8 cellular contexts compared by ENCODE assay signal in the genomic region with DNA sequence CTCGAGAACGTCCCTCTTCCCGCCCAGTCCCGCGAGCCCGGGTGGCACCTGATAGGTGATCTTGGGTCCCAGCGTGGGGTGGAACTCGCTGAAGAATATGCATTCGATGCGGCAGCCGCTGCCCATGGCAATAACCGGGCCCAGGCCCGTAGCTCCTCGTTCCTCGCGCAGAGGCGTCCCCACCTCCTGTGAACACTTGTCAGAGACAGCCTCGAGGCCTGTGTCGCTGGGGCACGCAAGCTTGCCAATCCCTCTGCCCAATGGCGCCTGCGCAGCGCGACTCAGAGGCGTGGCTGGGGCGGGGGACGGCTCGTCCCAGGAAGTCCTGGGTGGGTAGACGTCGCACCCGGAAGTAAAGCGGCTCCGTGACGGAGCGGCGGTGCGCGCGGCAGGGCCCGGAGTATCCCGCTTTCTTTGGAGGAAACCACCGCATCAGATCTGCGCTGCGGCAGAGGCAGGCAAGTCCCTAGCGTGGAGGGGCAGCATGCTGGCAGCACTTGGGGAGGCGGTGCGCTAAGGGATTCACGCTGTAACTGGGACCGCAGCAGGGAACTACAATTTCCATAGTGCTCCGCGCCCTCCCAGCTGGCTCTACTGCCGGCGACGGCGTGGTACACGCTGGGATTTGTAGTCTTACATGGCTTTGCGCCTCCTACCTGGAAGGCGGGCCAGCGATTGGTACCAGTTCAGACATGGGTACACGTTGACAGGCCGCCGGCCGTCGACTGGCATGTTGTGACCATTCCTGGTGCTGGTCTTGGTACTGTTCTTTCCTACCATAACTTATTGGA. TPM values are rescaled to one million over a fixed set of nuclear protein-coding genes. Genes with fewer than 3 reads are reported as not detected.
DNase-seq lines count a peak whose midpoint lies in the region; TF ChIP-seq lines count a peak whose summit lies in the region.

A gene with protein sequence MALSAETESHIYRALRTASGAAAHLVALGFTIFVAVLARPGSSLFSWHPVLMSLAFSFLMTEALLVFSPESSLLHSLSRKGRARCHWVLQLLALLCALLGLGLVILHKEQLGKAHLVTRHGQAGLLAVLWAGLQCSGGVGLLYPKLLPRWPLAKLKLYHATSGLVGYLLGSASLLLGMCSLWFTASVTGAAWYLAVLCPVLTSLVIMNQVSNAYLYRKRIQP (plus strand): TSS at position 336 of the 791 bp plus-strand sequence. CDS start 572 bp downstream, outside the sequence.
A gene (minus strand): TSS at position 249 of the 791 bp plus-strand sequence. CDS start 123 bp downstream, at position 126.

- POLR2A ChIA-PET in activated CD8-positive, alpha-beta memory T cell treated with anti-CD3 and anti-CD28 coated beads for 36 hours (lab: Charles Lee): interaction anchor here (0.5 to 4.1 kb wide), 13 partner anchors 8 to 410 kb away, joined by 3 to 28 read pairs (median 5); a partner anchor contains a TSS

- TF ChIP-seq CTCF in GM20000 (IDR thresholded peaks at IDR 0.05; ENCODE audit: extremely low read depth, missing control alignments): no peak

- CTCF ChIA-PET in activated CD8-positive, alpha-beta memory T cell treated with anti-CD3 and anti-CD28 coated beads for 36 hours (lab: Charles Lee): interaction anchor here (1.1 to 5.1 kb wide), 5 partner anchors 9 to 192 kb away, joined by 3 to 35 read pairs (median 8); a partner anchor contains a TSS

- DNase-seq in COLO668 (lab: John Stamatoyannopoulos, UW; ENCODE audit: unreplicated experiment): peak; percentile 90
- peak; percentile 95 for DNase-seq in GM20000 (ENCODE audit: low spot score)
- DNase-seq in HT1080 (ENCODE audit: low read depth): peak; percentile 94
- peak; percentile 91 to 94 for DNase-seq in NOMO-1 (lab: John Stamatoyannopoulos, UW; ENCODE audit: unreplicated experiment in 2 of 2)
- peak; percentile 98 for DNase-seq in effector CD8-positive, alpha-beta T cell (lab: John Stamatoyannopoulos, UW)
- peak; percentile 92 to 96 for DNase-seq in lung microvascular endothelial cell (ENCODE audit: low read depth in 2 of 2)
- DNase-seq in stimulated activated CD4-positive, alpha-beta T cell treated with anti-CD3 and anti-CD28 coated beads, TNF-alpha, amount 100 ng/mL, for 4 hours (ENCODE audit: low read depth in 3 of 3): peak; percentile 98 to 99 (median 99)

RNA-seq across cellular contexts. Expression of the first gene that starts in this region (rescaled TPM):
- 63.2 and 69.0 TPM in 2 replicates for total RNA-seq in HT1080 (2014; rRNA removed; shearing (Covaris generic))
- polyA plus RNA-seq in HT1080 (2015; cell fraction: cytosol; rRNA removed): 27.2 and 35.7 TPM in 2 replicates
- polyA plus RNA-seq in HT1080 (2015; cell fraction: nucleus; rRNA removed): 30.9 and 40.4 TPM in 2 replicates
- total RNA-seq in activated CD8-positive, alpha-beta memory T cell treated with anti-CD3 and anti-CD28 coated beads for 36 hours: 10 to 100 TPM; 25.8 to 28.2 TPM
- total RNA-seq in lung microvascular endothelial cell: 15.5 and 21.6 TPM in 2 replicates

RNA-seq across cellular contexts. Expression of the second gene that starts in this region (rescaled TPM):
- 47.5 and 57.4 TPM in 2 replicates for total RNA-seq in HT1080 (2014; rRNA removed; shearing (Covaris generic))
- 22.7 and 24.6 TPM in 2 replicates for polyA plus RNA-seq in HT1080 (2015; cell fraction: cytosol; rRNA removed)
- 60.0 and 61.6 TPM in 2 replicates for polyA plus RNA-seq in HT1080 (2015; cell fraction: nucleus; rRNA removed)
- total RNA-seq in activated CD8-positive, alpha-beta memory T cell treated with anti-CD3 and anti-CD28 coated beads for 36 hours: 10 to 100 TPM; 39.5 to 46.6 TPM
- total RNA-seq in lung microvascular endothelial cell: 12.0 and 17.3 TPM in 2 replicates

Comparison
In these comparisons a context has a peak if more than half of its experiments do, and no peak if none do; other contexts are left out.
1. Peak in every context shown above with its lines: DNase-seq.